ENCODE assay signal across 8 cellular contexts in the genomic region with DNA sequence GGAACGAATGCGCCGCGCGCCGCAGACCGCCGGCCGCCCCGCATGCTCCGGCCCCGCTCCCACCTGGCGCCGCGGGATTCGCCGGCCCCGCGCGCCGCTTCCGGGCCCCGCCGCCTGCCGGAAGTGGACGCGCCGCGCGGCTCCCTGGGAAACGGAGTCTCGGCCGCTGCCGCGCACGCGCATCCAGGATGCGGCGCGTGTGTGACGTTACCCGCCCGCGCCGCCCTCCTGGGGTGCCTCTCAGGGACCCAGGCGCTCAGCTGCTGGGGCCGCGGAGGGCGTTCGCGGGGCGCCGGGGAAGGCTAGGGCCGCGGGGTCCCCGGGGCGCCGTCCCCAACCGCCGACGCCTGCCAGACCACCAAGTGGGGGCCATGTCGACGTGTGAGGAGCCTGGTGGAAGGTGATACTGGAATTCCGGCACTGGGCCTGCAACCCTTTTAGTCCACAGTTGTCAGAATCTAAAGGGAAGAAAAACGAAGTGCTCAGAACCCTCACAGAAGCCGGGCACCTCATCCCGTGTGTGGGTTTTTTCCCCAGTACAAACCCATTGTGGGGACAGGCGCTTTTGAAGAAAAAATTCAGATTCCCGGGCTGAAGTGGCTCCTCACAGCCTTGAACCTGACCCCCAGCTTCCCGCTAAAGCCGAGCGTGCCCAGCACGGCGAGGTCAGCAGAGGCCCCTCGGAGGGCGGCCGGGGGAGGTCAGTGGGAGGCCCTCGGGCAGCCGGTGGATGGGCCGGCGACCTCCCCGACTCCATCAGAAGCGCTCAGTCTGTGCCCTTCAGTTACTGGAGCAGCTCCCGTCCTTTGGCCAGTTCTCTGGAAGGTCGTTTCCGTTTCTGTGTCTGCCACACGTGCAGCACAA. TPM values are rescaled to one million over a fixed set of nuclear protein-coding genes. Genes with fewer than 3 reads are reported as not detected.
DNase-seq lines count a peak whose midpoint lies in the region; ATAC-seq lines count a peak whose summit lies in the region.

A gene with protein sequence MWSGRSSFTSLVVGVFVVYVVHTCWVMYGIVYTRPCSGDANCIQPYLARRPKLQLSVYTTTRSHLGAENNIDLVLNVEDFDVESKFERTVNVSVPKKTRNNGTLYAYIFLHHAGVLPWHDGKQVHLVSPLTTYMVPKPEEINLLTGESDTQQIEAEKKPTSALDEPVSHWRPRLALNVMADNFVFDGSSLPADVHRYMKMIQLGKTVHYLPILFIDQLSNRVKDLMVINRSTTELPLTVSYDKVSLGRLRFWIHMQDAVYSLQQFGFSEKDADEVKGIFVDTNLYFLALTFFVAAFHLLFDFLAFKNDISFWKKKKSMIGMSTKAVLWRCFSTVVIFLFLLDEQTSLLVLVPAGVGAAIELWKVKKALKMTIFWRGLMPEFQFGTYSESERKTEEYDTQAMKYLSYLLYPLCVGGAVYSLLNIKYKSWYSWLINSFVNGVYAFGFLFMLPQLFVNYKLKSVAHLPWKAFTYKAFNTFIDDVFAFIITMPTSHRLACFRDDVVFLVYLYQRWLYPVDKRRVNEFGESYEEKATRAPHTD (minus strand): TSS at position 125 of the 864 bp plus-strand sequence. CDS start 258 bp downstream, outside the sequence.

- DNase-seq in AG20443 (ENCODE audit: low spot score) (peak; percentile 100), NCI-H460 (ENCODE audit: extremely low read depth, low read depth) (peak; percentile 85)
- peak; percentile 91 for DNase-seq in activated CD4-positive, alpha-beta T cell treated with anti-CD3 and anti-CD28 coated beads for 48 hours
- peak; percentile 70 to 84 (median 79) for DNase-seq in stimulated activated CD4-positive, alpha-beta T cell treated with anti-CD3 and anti-CD28 coated beads, Interleukin-1b, Interleukin-23, amount 100 ng/mL, for 24 hours (ENCODE audit: low read depth in 4 of 4, low spot score in 1 of 4)

- no peaks in the 10 kb centered on the region for H3K27me3 ChIP-seq in layer of hippocampus (ENCODE audit: control insufficient read depth, insufficient read depth, low read length)

- H3K27ac ChIP-seq in cingulate gyrus (ENCODE audit: low read depth, low read length) (peak within 1 kb of the TSS; percentile 83), layer of hippocampus (ENCODE audit: low read depth, low read length) (peak within 1 kb of the TSS; percentile 88)

- ATAC-seq in GM19043 (IDR thresholded peaks at IDR 0.05; ENCODE audit: low read depth, unreplicated experiment): peak; percentile 76
- peak; percentile 80 for ATAC-seq in HG03354 (IDR thresholded peaks at IDR 0.05; ENCODE audit: poor library complexity, severe bottlenecking, unreplicated experiment)

RNA-seq across cellular contexts. Expression of the gene that starts here (rescaled TPM):
- 255 and 278 TPM in 2 replicates for total RNA-seq in NCI-H460 (2014; rRNA removed; shearing (Covaris generic))
- 263 and 290 TPM in 2 replicates for polyA plus RNA-seq in NCI-H460 (2014; cell fraction: nucleus; rRNA removed)

Comparison
In these comparisons a context has a peak if more than half of its experiments do, and no peak if none do; other contexts are left out.
1. Peak in every context shown above with its lines: DNase-seq, ATAC-seq and H3K27ac ChIP-seq.